ENCODE assay signal across 17 cellular contexts in the genomic region with DNA sequence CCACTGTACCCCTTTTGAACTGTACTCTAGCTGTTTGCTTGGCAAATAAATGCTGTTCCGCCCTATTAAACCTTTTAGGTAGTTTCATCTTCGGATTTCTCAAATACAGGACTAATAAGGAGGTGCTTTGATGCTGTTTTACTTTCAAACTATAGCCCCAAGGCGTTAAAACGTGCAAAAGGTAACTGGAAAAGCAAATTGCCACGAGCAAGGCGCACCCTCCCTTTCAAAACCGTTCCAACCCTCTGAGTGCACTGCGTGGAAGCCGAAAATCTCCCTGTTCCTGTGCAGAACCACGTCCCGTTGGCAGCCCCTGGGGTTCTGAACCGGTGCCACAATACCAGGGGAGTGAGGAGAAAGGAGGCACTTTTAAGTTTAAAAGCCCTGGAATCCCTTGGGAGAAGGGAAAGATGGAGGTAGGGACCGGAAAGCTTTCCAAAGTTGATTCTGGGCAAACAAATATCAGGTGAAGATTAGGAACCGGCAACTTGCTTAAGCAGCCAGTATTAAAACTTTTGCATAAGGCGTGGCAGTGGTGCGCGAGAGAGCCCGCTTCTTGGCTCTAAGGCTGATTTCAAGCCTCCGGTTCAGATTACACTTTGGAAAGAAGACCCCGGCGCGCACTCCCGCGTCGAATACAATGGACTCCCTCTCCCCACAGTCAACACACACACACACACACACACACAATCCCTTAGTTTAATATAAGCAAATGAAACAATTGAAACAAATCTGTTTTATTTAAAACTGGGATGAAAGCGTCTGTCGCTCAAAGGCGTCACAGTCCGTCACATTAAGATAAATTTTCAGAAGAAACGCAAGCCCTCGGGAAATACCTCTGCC. TPM values are rescaled to one million over a fixed set of nuclear protein-coding genes. Genes with fewer than 3 reads are reported as not detected.
DNase-seq lines count a peak whose midpoint lies in the region; ATAC-seq and TF ChIP-seq lines count a peak whose summit lies in the region.
"Had no signal": no experiment of that assay in that cellular context is flagged by ENCODE, and none has a peak within 500 bp of the region (broad histone marks: within the 10 kb centered on the region; RNA-seq: fewer than 3 reads in every experiment).

No MANE protein-coding gene starts in this region.

- ATAC-seq in gastrocnemius medialis, result no peak
- ATAC-seq: A549 had no signal

- no peaks in the 10 kb centered on the region for H3K36me3 ChIP-seq in ES-I3 (ENCODE audit: insufficient read depth, low read length)
- H3K36me3 ChIP-seq in iPS-20b (ENCODE audit: insufficient read depth, low read depth, low read length), result no peaks in the 10 kb centered on the region
- H3K36me3 ChIP-seq in gastrocnemius medialis, result no peaks in the 10 kb centered on the region
- H3K36me3 ChIP-seq: tibial nerve had no signal

- no peak for TF ChIP-seq POLR2A in gastrocnemius medialis (IDR thresholded peaks at IDR 0.05)

- H3K9ac ChIP-seq in ES-I3 (ENCODE audit: low read depth, low read length), result peak overlapping the region; percentile 25; the same call in 1 of the 2 replicates
- no peak overlapping the region for H3K9ac ChIP-seq in iPS-20b (ENCODE audit: low read depth, low read length)

- peaks cover 100% of the 10 kb centered on the region for H3K27me3 ChIP-seq in iPS-20b (ENCODE audit: insufficient read depth, low read length)
- H3K27me3 ChIP-seq in gastrocnemius medialis, result peaks cover 94 to 100% (median 97%) of the 10 kb centered on the region in 3 donors

- no peak for TF ChIP-seq CTCF in gastrocnemius medialis (IDR thresholded peaks at IDR 0.05 in 4 of 5, conservative IDR thresholded peaks at IDR 0.05 in 1 of 5)

- H3K9me3 ChIP-seq in ES-I3 (ENCODE audit: control insufficient read depth, insufficient read depth, low read length) (no peaks in the 10 kb centered on the region), iPS-20b (ENCODE audit: insufficient read depth, low read depth, low read length) (no peaks in the 10 kb centered on the region), gastrocnemius medialis (no peaks in the 10 kb centered on the region)
- H3K9me3 ChIP-seq: A549, tibial nerve had no signal

- H3K27ac ChIP-seq in iPS-20b (ENCODE audit: low read length) (no peak overlapping the region), gastrocnemius medialis (no peak overlapping the region)
- H3K27ac ChIP-seq: A549, tibial nerve had no signal

- in situ Hi-C loops in gastrocnemius medialis (cut with MboI; ENCODE audit: low sequenced_read_pairs in 4 of 4), result no loop called here

- peak; percentile 37 for DNase-seq in NCI-H1105 treated with DMSO at 0.1 percent for 48 hours (lab: John Stamatoyannopoulos, UW)
- no peak for DNase-seq in NCI-H1105 (lab: John Stamatoyannopoulos, UW)
- DNase-seq in NCI-H526 (lab: John Stamatoyannopoulos, UW), result peak; percentile 72 to 86
- DNase-seq in inferior parietal cortex (ENCODE audit: extremely low spot score), result no peak
- DNase-seq in Kasumi-1 (lab: John Stamatoyannopoulos, UW), result no peak
- no peak for DNase-seq in gastrocnemius medialis
- DNase-seq: activated CD4-positive, alpha-beta T cell treated with anti-CD3 and anti-CD28 coated beads for 48 hours; activated naive CD4-positive, alpha-beta T cell treated with Interleukin-2 at 50 U/mL for 16 hours; hypothalamus; KG1; stimulated activated CD4-positive, alpha-beta T cell treated with anti-CD3 and anti-CD28 coated beads, Interleukin-15, amount 100 ng/mL, for 24 hours had no signal

- peak overlapping the region; percentile 61 for H3K4me3 ChIP-seq in iPS-20b (ENCODE audit: low read length)
- H3K4me3 ChIP-seq in gastrocnemius medialis, result no peak overlapping the region
- H3K4me3 ChIP-seq: A549, tibial nerve had no signal

- intact Hi-C loops in gastrocnemius medialis (cut with DNase I; ENCODE audit: low total_unique reads), result no loop called here

- H3K4me1 ChIP-seq in ES-I3 (ENCODE audit: insufficient read depth, low read length) (peaks cover 7% of the 10 kb centered on the region; the same call in 1 of the 2 replicates), iPS-20b (ENCODE audit: insufficient read depth, low read length) (peaks cover 8% of the 10 kb centered on the region; the same call in 1 of the 2 replicates), gastrocnemius medialis (peaks cover 0 to 14% of the 10 kb centered on the region in 2 donors)
- H3K4me1 ChIP-seq: A549 had no signal

RNA-seq across cellular contexts. Expression of gene POU4F1, which starts 9.5 kb away (rescaled TPM):
- total RNA-seq in gastrocnemius medialis, result not detected
- total RNA-seq: mesenteric fat pad, RPMI7951, tibial nerve had no signal

Comparison
In these comparisons a context has a peak if more than half of its experiments do, and no peak if none do; other contexts are left out.
1. DNase-seq: peak in NCI-H1105 treated with DMSO at 0.1 percent for 48 hours (single experiment) and NCI-H526 (2 of 2); none in NCI-H1105 (single experiment), inferior parietal cortex (single experiment), Kasumi-1 (0 of 2) and gastrocnemius medialis (0 of 2).